In the genomic region with DNA sequence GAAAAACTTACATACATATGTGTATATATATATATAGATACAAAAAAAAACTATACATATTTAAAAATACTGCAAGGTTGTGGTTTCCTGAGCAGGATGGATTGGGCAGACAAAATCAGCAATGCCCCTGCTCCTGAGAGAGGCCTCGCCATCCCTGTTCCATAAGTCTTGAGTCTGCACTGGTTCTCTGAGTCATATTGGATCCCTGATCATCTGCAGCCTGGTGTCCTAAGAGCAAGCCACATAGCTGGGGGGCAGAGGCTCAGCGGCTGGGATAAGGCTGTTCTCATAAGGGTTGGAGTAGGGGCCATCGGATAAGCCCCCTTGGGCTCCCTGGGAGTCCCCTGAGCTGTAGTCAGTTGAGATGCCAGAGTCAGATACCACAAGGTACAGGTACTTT, we compare ENCODE assay signal across 1 cellular context.
TF ChIP-seq lines count a peak whose summit lies in the region.

No MANE protein-coding gene starts in this region.

TF ChIP-seq in HCT116, 20 proteins besides CTCF, POLR2A, EP300 and RAD21 (continued from another document):
- TF ChIP-seq ZNF274 (IDR thresholded peaks at IDR 0.05; ENCODE audit: low read depth, low read length) (no peak), FOSL1 (IDR thresholded peaks at IDR 0.05; ENCODE audit: low read depth) (no peak)
- TF ChIP-seq, protein P1, sequence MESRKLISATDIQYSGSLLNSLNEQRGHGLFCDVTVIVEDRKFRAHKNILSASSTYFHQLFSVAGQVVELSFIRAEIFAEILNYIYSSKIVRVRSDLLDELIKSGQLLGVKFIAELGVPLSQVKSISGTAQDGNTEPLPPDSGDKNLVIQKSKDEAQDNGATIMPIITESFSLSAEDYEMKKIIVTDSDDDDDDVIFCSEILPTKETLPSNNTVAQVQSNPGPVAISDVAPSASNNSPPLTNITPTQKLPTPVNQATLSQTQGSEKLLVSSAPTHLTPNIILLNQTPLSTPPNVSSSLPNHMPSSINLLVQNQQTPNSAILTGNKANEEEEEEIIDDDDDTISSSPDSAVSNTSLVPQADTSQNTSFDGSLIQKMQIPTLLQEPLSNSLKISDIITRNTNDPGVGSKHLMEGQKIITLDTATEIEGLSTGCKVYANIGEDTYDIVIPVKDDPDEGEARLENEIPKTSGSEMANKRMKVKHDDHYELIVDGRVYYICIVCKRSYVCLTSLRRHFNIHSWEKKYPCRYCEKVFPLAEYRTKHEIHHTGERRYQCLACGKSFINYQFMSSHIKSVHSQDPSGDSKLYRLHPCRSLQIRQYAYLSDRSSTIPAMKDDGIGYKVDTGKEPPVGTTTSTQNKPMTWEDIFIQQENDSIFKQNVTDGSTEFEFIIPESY (IDR thresholded peaks at IDR 0.05; ENCODE audit: extremely low read depth, insufficient replicate concordance, low read length): no peak
- TF ChIP-seq, protein P2, sequence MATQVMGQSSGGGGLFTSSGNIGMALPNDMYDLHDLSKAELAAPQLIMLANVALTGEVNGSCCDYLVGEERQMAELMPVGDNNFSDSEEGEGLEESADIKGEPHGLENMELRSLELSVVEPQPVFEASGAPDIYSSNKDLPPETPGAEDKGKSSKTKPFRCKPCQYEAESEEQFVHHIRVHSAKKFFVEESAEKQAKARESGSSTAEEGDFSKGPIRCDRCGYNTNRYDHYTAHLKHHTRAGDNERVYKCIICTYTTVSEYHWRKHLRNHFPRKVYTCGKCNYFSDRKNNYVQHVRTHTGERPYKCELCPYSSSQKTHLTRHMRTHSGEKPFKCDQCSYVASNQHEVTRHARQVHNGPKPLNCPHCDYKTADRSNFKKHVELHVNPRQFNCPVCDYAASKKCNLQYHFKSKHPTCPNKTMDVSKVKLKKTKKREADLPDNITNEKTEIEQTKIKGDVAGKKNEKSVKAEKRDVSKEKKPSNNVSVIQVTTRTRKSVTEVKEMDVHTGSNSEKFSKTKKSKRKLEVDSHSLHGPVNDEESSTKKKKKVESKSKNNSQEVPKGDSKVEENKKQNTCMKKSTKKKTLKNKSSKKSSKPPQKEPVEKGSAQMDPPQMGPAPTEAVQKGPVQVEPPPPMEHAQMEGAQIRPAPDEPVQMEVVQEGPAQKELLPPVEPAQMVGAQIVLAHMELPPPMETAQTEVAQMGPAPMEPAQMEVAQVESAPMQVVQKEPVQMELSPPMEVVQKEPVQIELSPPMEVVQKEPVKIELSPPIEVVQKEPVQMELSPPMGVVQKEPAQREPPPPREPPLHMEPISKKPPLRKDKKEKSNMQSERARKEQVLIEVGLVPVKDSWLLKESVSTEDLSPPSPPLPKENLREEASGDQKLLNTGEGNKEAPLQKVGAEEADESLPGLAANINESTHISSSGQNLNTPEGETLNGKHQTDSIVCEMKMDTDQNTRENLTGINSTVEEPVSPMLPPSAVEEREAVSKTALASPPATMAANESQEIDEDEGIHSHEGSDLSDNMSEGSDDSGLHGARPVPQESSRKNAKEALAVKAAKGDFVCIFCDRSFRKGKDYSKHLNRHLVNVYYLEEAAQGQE (IDR thresholded peaks at IDR 0.05; ENCODE audit: low read depth): no peak
